34 cellular contexts compared by ENCODE assay signal in the genomic region with DNA sequence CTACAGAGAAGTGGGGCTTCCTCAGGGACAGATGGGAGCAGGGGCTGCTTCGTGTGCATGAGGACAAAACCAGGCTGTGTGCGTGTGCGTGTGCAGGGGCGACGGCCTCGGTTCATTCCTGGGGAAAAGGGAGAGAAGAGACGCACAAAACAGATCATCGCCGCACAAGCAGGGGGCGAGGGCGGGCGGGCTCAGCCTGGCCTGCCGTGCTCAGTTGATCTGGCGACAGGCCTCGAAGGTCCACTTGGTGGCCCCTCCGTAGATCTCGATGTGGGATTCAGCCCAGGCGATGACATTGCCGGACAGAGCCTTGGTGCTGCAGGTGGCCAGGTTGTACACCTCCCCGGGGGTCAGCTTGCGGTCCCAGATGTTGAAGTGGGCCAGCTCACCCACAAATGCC. TPM values are rescaled to one million over a fixed set of nuclear protein-coding genes. Genes with fewer than 3 reads are reported as not detected.
A peak's percentile ranks its signal among the peaks of the same experiment; 100 is the strongest.
DNase-seq lines count a peak whose midpoint lies in the region; ATAC-seq, FAIRE-seq and TF ChIP-seq lines count a peak whose summit lies in the region.
"Had no signal": no experiment of that assay in that cellular context is flagged by ENCODE, and none has a peak within 500 bp of the region (broad histone marks: within the 10 kb centered on the region; RNA-seq: fewer than 3 reads in every experiment).

No MANE protein-coding gene starts in this region.

- FAIRE-seq in D721Med (lab: Jason Lieb, UNC) = no peak
- FAIRE-seq: A204.1, A549 had no signal

- peak overlapping the region; percentile 57 for H3K4me3 Mint-ChIP-seq in glutamatergic neuron (ENCODE audit: unreplicated experiment)
- H3K4me3 Mint-ChIP-seq: B cell; CD4-positive, alpha-beta T cell; CD8-positive, alpha-beta T cell had no signal

- peaks cover 0 to 25% (median 0%) of the 10 kb centered on the region in 45 donors for H3K27me3 ChIP-seq in dorsolateral prefrontal cortex

- peaks cover 27% of the 10 kb centered on the region for H3K27me3 Mint-ChIP-seq in glutamatergic neuron (ENCODE audit: unreplicated experiment)

- intact Hi-C loops in Right ventricle myocardium inferior (cut with DNase I) (no loop called here), cardiac septum (cut with DNase I) (no loop called here), dorsolateral prefrontal cortex (cut with DNase I) (no loop called here)

- DNase-seq in Right ventricle myocardium inferior (ENCODE audit: missing footprints) (peak; percentile 16), cardiac septum (ENCODE audit: low spot score) (no peak), dorsolateral prefrontal cortex (no peak), glutamatergic neuron (no peak), D721Med (ENCODE audit: insufficient read length, low spot score) (no peak), activated T-cell treated with anti-CD3 and anti-CD28 coated beads for 4 hours (no peak)
- DNase-seq: 8988T; ACHN; AML-193; BE2C; C1 segment of cervical spinal cord; Caco-2; Calu3; CD4-positive, alpha-beta T cell; CD4-positive, CD25-positive, alpha-beta regulatory T cell; CD8-positive, alpha-beta memory T cell; CD8-positive, alpha-beta T cell; COR-L47; DMS 273 treated with DMSO at 0.1 percent for 48 hours; DMS153; DMS53; DMS79; DMS79 treated with DMSO at 0.1 percent for 48 hours; DND-41; EL had no signal

- no peak for TF ChIP-seq CTCF in dorsolateral prefrontal cortex (IDR thresholded peaks at IDR 0.05 in 54 of 56, conservative IDR thresholded peaks at IDR 0.05 in 2 of 56; ENCODE audit: low read depth in 1 of 56, partially characterized antibody in 56 of 56)
- no peak for TF ChIP-seq CTCF in glutamatergic neuron (IDR thresholded peaks at IDR 0.05; ENCODE audit: partially characterized antibody, unreplicated experiment)
- no peak for TF ChIP-seq CTCF in D721Med (IDR thresholded peaks at IDR 0.05; ENCODE audit: insufficient read depth, missing control alignments)

- H3K9me3 Mint-ChIP-seq in glutamatergic neuron (ENCODE audit: unreplicated experiment) = peaks cover 9% of the 10 kb centered on the region
- H3K9me3 Mint-ChIP-seq: CD4-positive, alpha-beta memory T cell; CD4-positive, alpha-beta T cell; CD8-positive, alpha-beta memory T cell; CD8-positive, alpha-beta T cell had no signal

- peak overlapping the region; percentile 39 for H3K27ac Mint-ChIP-seq in glutamatergic neuron (ENCODE audit: unreplicated experiment)
- H3K27ac Mint-ChIP-seq: B cell; CD14-positive monocyte; CD4-positive, alpha-beta memory T cell; CD4-positive, alpha-beta T cell; CD4-positive, CD25-positive, alpha-beta regulatory T cell; CD8-positive, alpha-beta T cell had no signal

- peaks cover 33% of the 10 kb centered on the region for H3K4me1 Mint-ChIP-seq in glutamatergic neuron (ENCODE audit: low read depth, unreplicated experiment)

- peak overlapping the region in 32 of 59 donors; percentile 2 to 93 (median 46) for H3K27ac ChIP-seq in dorsolateral prefrontal cortex
- H3K27ac ChIP-seq: 22Rv1; A549; BLaER1; BLaER1 treated with 17β-estradiol and CSF1 and Interleukin-3, amounts not matched to agents 10 nM and 100 nM; C4-2B had no signal

- peak overlapping the region in 30 of 59 donors; percentile 1 to 76 (median 56) for H3K4me3 ChIP-seq in dorsolateral prefrontal cortex
- H3K4me3 ChIP-seq: A549; BLaER1; BLaER1 treated with 17β-estradiol and CSF1 and Interleukin-3, amounts not matched to agents 10 nM and 100 nM had no signal

- no peak for ATAC-seq in Right ventricle myocardium inferior
- ATAC-seq: A549; CD8-positive, alpha-beta T cell had no signal

- H3K36me3 Mint-ChIP-seq in glutamatergic neuron (ENCODE audit: unreplicated experiment) = peaks cover 5% of the 10 kb centered on the region
- H3K36me3 Mint-ChIP-seq: CD4-positive, alpha-beta memory T cell; CD4-positive, CD25-positive, alpha-beta regulatory T cell; CD8-positive, alpha-beta memory T cell; CD8-positive, alpha-beta T cell had no signal

RNA-seq across cellular contexts. Expression of a gene that starts 5.8 kb away (rescaled TPM):
- not detected for total RNA-seq in Right ventricle myocardium inferior
- total RNA-seq in cardiac septum = 0.62 TPM
- 100 to 1,000 TPM in 119 of 120 experiments, 10 to 100 TPM in 1; 88.1 to 345 (median 239) TPM for total RNA-seq in dorsolateral prefrontal cortex
- total RNA-seq in glutamatergic neuron (ENCODE audit: unreplicated experiment) = 18.1 TPM
- total RNA-seq: CD4-positive, alpha-beta memory T cell had no signal

RNA-seq across cellular contexts. Expression of a gene that starts 55.6 kb away (rescaled TPM):
- total RNA-seq in Right ventricle myocardium inferior = 10.7 TPM
- total RNA-seq in cardiac septum = 12.8 TPM
- 10 to 100 TPM; 21.4 to 61.2 (median 36.5) TPM for total RNA-seq in dorsolateral prefrontal cortex
- total RNA-seq in glutamatergic neuron (ENCODE audit: unreplicated experiment) = 42.1 TPM

Comparison
In these comparisons a context has a peak if more than half of its experiments do, and no peak if none do; other contexts are left out.
1. RNA of a gene that starts 5.8 kb away (total RNA-seq): 88.1 to 345 TPM in dorsolateral prefrontal cortex and 18.1 TPM in glutamatergic neuron (single experiment); 0.62 TPM in cardiac septum (single experiment) and not detected in Right ventricle myocardium inferior (single experiment); every median in the first group is over 10 times any median in the second.